Comparison of ENCODE assay signal across 1 cellular context in the genomic region with DNA sequence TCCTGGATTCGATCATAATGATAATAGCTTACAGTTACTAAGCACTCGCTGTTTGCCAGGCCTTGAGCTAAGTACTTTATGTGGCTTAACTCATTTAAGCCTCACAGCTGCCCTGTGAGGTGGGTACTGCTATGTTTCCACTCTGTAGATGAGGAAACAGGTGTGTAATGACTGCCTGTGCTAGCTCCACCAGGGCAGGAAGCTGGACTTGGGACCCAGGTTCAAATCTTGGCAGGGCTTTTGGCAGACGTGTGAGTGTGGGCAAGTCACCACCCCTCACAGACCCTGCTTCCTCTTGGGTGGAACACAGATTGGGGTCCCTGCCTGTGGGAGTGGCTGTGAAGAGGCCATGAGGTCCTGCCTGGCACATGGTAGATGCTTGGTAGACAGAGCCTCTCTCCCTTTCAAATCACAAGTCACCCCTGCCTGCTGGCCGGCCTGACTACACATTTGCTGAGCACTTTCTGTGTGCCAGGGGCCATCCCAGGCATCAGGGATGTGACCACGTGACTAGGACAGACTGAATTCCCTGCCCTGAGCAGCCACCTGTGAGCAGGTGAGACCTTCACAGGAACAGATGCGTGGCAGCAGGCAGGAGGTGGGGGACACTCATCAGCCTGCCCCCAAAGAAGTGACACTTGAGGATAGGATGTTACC.
TF ChIP-seq lines count a peak whose summit lies in the region.

No MANE protein-coding gene starts in this region.

TF ChIP-seq in IMR-90, 13 proteins besides CTCF, POLR2A, EP300 and RAD21:
- TF ChIP-seq CEBPB (IDR thresholded peaks at IDR 0.05; ENCODE audit: low read depth, low read length) (no peak), SMC3 (IDR thresholded peaks at IDR 0.05; ENCODE audit: low read depth, low read length) (no peak), MXI1 (IDR thresholded peaks at IDR 0.05; ENCODE audit: borderline replicate concordance, low read depth, low read length) (no peak), NFE2L2 (IDR thresholded peaks at IDR 0.05; ENCODE audit: low read depth, low read length) (no peak), FOS (IDR thresholded peaks at IDR 0.05; ENCODE audit: low read depth, low read length) (no peak), MAZ (IDR thresholded peaks at IDR 0.05; ENCODE audit: borderline replicate concordance, low read depth, low read length) (no peak), BHLHE40 (IDR thresholded peaks at IDR 0.05; ENCODE audit: low read depth, low read length) (no peak), RCOR1 (IDR thresholded peaks at IDR 0.05; ENCODE audit: insufficient replicate concordance, low read length) (no peak), MAFK (IDR thresholded peaks at IDR 0.05; ENCODE audit: low read depth, low read length) (no peak), CHD1 (IDR thresholded peaks at IDR 0.05; ENCODE audit: low read depth, low read length) (no peak), RFX5 (IDR thresholded peaks at IDR 0.05; ENCODE audit: low read depth, low read length) (no peak)
- TF ChIP-seq, protein P1, sequence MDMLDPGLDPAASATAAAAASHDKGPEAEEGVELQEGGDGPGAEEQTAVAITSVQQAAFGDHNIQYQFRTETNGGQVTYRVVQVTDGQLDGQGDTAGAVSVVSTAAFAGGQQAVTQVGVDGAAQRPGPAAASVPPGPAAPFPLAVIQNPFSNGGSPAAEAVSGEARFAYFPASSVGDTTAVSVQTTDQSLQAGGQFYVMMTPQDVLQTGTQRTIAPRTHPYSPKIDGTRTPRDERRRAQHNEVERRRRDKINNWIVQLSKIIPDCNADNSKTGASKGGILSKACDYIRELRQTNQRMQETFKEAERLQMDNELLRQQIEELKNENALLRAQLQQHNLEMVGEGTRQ (IDR thresholded peaks at IDR 0.05; ENCODE audit: low read depth, low read length) = no peak
- TF ChIP-seq, protein P2, sequence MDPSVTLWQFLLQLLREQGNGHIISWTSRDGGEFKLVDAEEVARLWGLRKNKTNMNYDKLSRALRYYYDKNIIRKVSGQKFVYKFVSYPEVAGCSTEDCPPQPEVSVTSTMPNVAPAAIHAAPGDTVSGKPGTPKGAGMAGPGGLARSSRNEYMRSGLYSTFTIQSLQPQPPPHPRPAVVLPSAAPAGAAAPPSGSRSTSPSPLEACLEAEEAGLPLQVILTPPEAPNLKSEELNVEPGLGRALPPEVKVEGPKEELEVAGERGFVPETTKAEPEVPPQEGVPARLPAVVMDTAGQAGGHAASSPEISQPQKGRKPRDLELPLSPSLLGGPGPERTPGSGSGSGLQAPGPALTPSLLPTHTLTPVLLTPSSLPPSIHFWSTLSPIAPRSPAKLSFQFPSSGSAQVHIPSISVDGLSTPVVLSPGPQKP (IDR thresholded peaks at IDR 0.05; ENCODE audit: borderline replicate concordance, low read depth, low read length) = no peak
